In genomic region chr1:54510715-54511270, GRCh38 we compare ENCODE assay signal across 17 cellular contexts.
"Had no signal": no experiment of that assay in that cellular context is flagged by ENCODE, and none has a peak within 500 bp of the region (broad histone marks: within the 10 kb centered on the region; RNA-seq: fewer than 3 reads in every experiment).

No MANE protein-coding gene starts in this region.

- H3K36me3 ChIP-seq: cardiac muscle cell, esophagus squamous epithelium, neutrophil, sigmoid colon, thyroid gland had no signal

- H3K27me3 Mint-ChIP-seq: activated CD4-positive, alpha-beta T cell treated with anti-CD3 and anti-CD28 coated beads for 36 hours; activated naive CD8-positive, alpha-beta T cell treated with anti-CD3 and anti-CD28 coated beads for 36 hours had no signal

- H3K27ac ChIP-seq: cardiac muscle cell, esophagus squamous epithelium, neutrophil, parathyroid adenoma, sigmoid colon, thyroid gland had no signal

- H3K4me1 ChIP-seq: esophagus squamous epithelium, parathyroid adenoma, sigmoid colon, thyroid gland had no signal

- H3K36me3 Mint-ChIP-seq: activated naive CD8-positive, alpha-beta T cell treated with anti-CD3 and anti-CD28 coated beads for 36 hours; naive thymus-derived CD8-positive, alpha-beta T cell; stimulated activated naive B cell treated with anti-CD40 and anti-IgM and Interleukin-4, amounts not matched to agents 10 μg/mL and 1 μg/mL and 100 μg/mL, for 72 hours had no signal

- H3K4me3 Mint-ChIP-seq: activated CD4-positive, alpha-beta T cell treated with anti-CD3 and anti-CD28 coated beads for 36 hours; activated naive CD8-positive, alpha-beta T cell treated with anti-CD3 and anti-CD28 coated beads for 36 hours; activated T-helper 1 cell treated with anti-CD3 and anti-CD28 coated beads, Interleukin-12 subunit alpha, Interleukin-12 subunit beta, Interleukin-2, Interleukin-4 antibody, amounts not matched to agents 30 ng/mL and 10 ng/mL and 1 ng/mL, durations not matched to agents 14 hours and 24 hours and 36 hours; naive thymus-derived CD8-positive, alpha-beta T cell; stimulated activated naive B cell treated with anti-CD40 and anti-IgM and Interleukin-4, amounts not matched to agents 10 μg/mL and 1 μg/mL and 100 μg/mL, for 72 hours had no signal

- H3K9me3 Mint-ChIP-seq: activated naive CD8-positive, alpha-beta T cell treated with anti-CD3 and anti-CD28 coated beads for 36 hours; activated T-helper 1 cell treated with anti-CD3 and anti-CD28 coated beads, Interleukin-12 subunit alpha, Interleukin-12 subunit beta, Interleukin-2, Interleukin-4 antibody, amounts not matched to agents 30 ng/mL and 10 ng/mL and 1 ng/mL, durations not matched to agents 14 hours and 24 hours and 36 hours; stimulated activated naive B cell treated with anti-CD40 and anti-IgM and Interleukin-4, amounts not matched to agents 10 μg/mL and 1 μg/mL and 100 μg/mL, for 72 hours had no signal

- H2AFZ ChIP-seq: parathyroid adenoma had no signal

- H3K4me1 Mint-ChIP-seq: activated CD4-positive, alpha-beta T cell treated with anti-CD3 and anti-CD28 coated beads for 36 hours; activated naive CD8-positive, alpha-beta T cell treated with anti-CD3 and anti-CD28 coated beads for 36 hours; naive thymus-derived CD8-positive, alpha-beta T cell had no signal

- H3K79me2 ChIP-seq: parathyroid adenoma had no signal

- DNase-seq: activated CD4-positive, alpha-beta T cell treated with anti-CD3 and anti-CD28 coated beads for 36 hours; activated CD4-positive, alpha-beta T cell treated with anti-CD3 and anti-CD28 coated beads, Interleukin-2, amount 50 U/mL, for 48 hours; activated naive CD8-positive, alpha-beta T cell treated with anti-CD3 and anti-CD28 coated beads for 36 hours; activated T-cell treated with anti-CD3 and anti-CD28 coated beads for 4 hours; amygdala; dermis blood vessel endothelial cell; effector memory CD4-positive, alpha-beta T cell; esophagus squamous epithelium; naive thymus-derived CD8-positive, alpha-beta T cell; sigmoid colon; stimulated activated naive B cell treated with anti-CD40 and anti-IgM and Interleukin-4, amounts not matched to agents 10 μg/mL and 1 μg/mL and 100 μg/mL, for 72 hours; T-helper 2 cell; thyroid gland had no signal

- ATAC-seq: activated CD4-positive, alpha-beta T cell treated with anti-CD3 and anti-CD28 coated beads for 36 hours; naive thymus-derived CD8-positive, alpha-beta T cell; stimulated activated naive B cell treated with anti-CD40 and anti-IgM and Interleukin-4, amounts not matched to agents 10 μg/mL and 1 μg/mL and 100 μg/mL, for 72 hours had no signal

- H3K9me3 ChIP-seq: esophagus squamous epithelium, neutrophil, sigmoid colon, thyroid gland had no signal

- H3K27ac Mint-ChIP-seq: activated CD4-positive, alpha-beta T cell treated with anti-CD3 and anti-CD28 coated beads for 36 hours; activated naive CD8-positive, alpha-beta T cell treated with anti-CD3 and anti-CD28 coated beads for 36 hours; activated T-helper 1 cell treated with anti-CD3 and anti-CD28 coated beads, Interleukin-12 subunit alpha, Interleukin-12 subunit beta, Interleukin-2, Interleukin-4 antibody, amounts not matched to agents 30 ng/mL and 10 ng/mL and 1 ng/mL, durations not matched to agents 14 hours and 24 hours and 36 hours; stimulated activated naive B cell treated with anti-CD40 and anti-IgM and Interleukin-4, amounts not matched to agents 10 μg/mL and 1 μg/mL and 100 μg/mL, for 72 hours had no signal

- H3K9ac ChIP-seq: parathyroid adenoma had no signal

- H3K27me3 ChIP-seq: cardiac muscle cell, esophagus squamous epithelium, neutrophil, sigmoid colon, thyroid gland had no signal

- H3K4me3 ChIP-seq: cardiac muscle cell, esophagus squamous epithelium, sigmoid colon, thyroid gland had no signal
